In genomic region chr12:44581642-44582242, GRCh38 we compare ENCODE assay signal across 29 cellular contexts.
DNase-seq lines count a peak whose midpoint lies in the region; ATAC-seq and TF ChIP-seq lines count a peak whose summit lies in the region.
"Had no signal": no experiment of that assay in that cellular context is flagged by ENCODE, and none has a peak within 500 bp of the region (broad histone marks: within the 10 kb centered on the region; RNA-seq: fewer than 3 reads in every experiment).

No MANE protein-coding gene starts in this region.

- H3K27me3 ChIP-seq in GM23338 (ENCODE audit: insufficient read depth) (no peaks in the 10 kb centered on the region), NT2/D1 (ENCODE audit: insufficient read depth, insufficient read length) (no peaks in the 10 kb centered on the region), foreskin keratinocyte (no peaks in the 10 kb centered on the region)
- H3K27me3 ChIP-seq: BLaER1, cardiac muscle cell, colonic mucosa, suprapubic skin, upper lobe of right lung had no signal

- peak overlapping the region; percentile 67 for H3K27ac Mint-ChIP-seq in GM23338
- peak overlapping the region; percentile 77 for H3K27ac Mint-ChIP-seq in endothelial cell (ENCODE audit: unreplicated experiment)
- peak overlapping the region; percentile 3 to 59 (median 9) for H3K27ac Mint-ChIP-seq in nephron
- H3K27ac Mint-ChIP-seq: activated CD4-positive, alpha-beta memory T cell treated with anti-CD3 and anti-CD28 coated beads, Interleukin-2, amount 10 ng/mL, durations not matched to agents 7 days and 5 days; activated T-helper 17 cell treated with anti-CD3 and anti-CD28 coated beads, Interleukin-2, amount 50 U/mL, for 72 hours; natural killer cell treated with Interleukin-12 subunit alpha and Interleukin-12 subunit beta and Interleukin-15 and Interleukin-18, amount 100 ng/mL, for 72 hours; stimulated activated naive B cell treated with anti-CD40 and anti-IgM and Interleukin-4, amounts not matched to agents 10 μg/mL and 1 μg/mL and 100 μg/mL, for 72 hours; T-helper 2 cell treated with Interferon-gamma antibody and Interleukin-4, amounts not matched to agents 5 μg/mL and 100 μg/mL, for 36 hours had no signal

- H3K4me3 Mint-ChIP-seq in GM23338 (peak overlapping the region; percentile 35), endothelial cell (ENCODE audit: unreplicated experiment) (no peak overlapping the region), nephron (no peak overlapping the region)
- H3K4me3 Mint-ChIP-seq: activated CD4-positive, alpha-beta memory T cell treated with anti-CD3 and anti-CD28 coated beads, Interleukin-2, amount 10 ng/mL, durations not matched to agents 7 days and 5 days; activated naive CD4-positive, alpha-beta T cell treated with anti-CD3 and anti-CD28 coated beads, Interleukin-2, amount 50 U/mL, for 24 hours; activated T-helper 17 cell treated with anti-CD3 and anti-CD28 coated beads, Interleukin-2, amount 50 U/mL, for 72 hours; natural killer cell treated with Interleukin-12 subunit alpha and Interleukin-12 subunit beta and Interleukin-15 and Interleukin-18, amount 100 ng/mL, for 72 hours; stimulated activated naive B cell treated with anti-CD40 and anti-IgM and Interleukin-4, amounts not matched to agents 10 μg/mL and 1 μg/mL and 100 μg/mL, for 72 hours; T-helper 2 cell treated with Interferon-gamma antibody and Interleukin-4, amounts not matched to agents 5 μg/mL and 100 μg/mL, for 36 hours had no signal

- H3K36me3 ChIP-seq in GM23338 (ENCODE audit: insufficient read depth) = no peaks in the 10 kb centered on the region
- H3K36me3 ChIP-seq in NT2/D1 (ENCODE audit: insufficient read depth, insufficient read length, low read length) = no peaks in the 10 kb centered on the region
- H3K36me3 ChIP-seq: BLaER1, cardiac muscle cell, colonic mucosa, suprapubic skin, upper lobe of right lung had no signal

- no peak for TF ChIP-seq CTCF in GM23338 (conservative IDR thresholded peaks at IDR 0.05; ENCODE audit: low read depth in 2 of 2)
- TF ChIP-seq CTCF in endothelial cell (IDR thresholded peaks at IDR 0.05; ENCODE audit: unreplicated experiment) = no peak
- TF ChIP-seq CTCF in nephron (IDR thresholded peaks at IDR 0.05; ENCODE audit: unreplicated experiment in 3 of 3) = no peak
- TF ChIP-seq CTCF in foreskin keratinocyte (conservative IDR thresholded peaks at IDR 0.05) = no peak

- H3K4me3 ChIP-seq in GM23338 = peak overlapping the region; percentile 4; the same call in 1 of the 2 replicates
- H3K4me3 ChIP-seq in NT2/D1 (ENCODE audit: insufficient read length, low read depth) = no peak overlapping the region
- H3K4me3 ChIP-seq: BLaER1, cardiac muscle cell, colonic mucosa, lung, suprapubic skin, upper lobe of right lung had no signal

- H3K9me3 Mint-ChIP-seq in GM23338 = peaks cover 5% of the 10 kb centered on the region; the same call in 2 of the 3 replicates
- H3K9me3 Mint-ChIP-seq in endothelial cell (ENCODE audit: unreplicated experiment) = no peaks in the 10 kb centered on the region
- H3K9me3 Mint-ChIP-seq in nephron = peaks cover 7% of the 10 kb centered on the region
- H3K9me3 Mint-ChIP-seq: activated CD4-positive, alpha-beta memory T cell treated with anti-CD3 and anti-CD28 coated beads, Interleukin-2, amount 10 ng/mL, durations not matched to agents 7 days and 5 days; activated naive CD4-positive, alpha-beta T cell treated with anti-CD3 and anti-CD28 coated beads, Interleukin-2, amount 50 U/mL, for 24 hours; activated T-helper 17 cell treated with anti-CD3 and anti-CD28 coated beads, Interleukin-2, amount 50 U/mL, for 72 hours; stimulated activated naive B cell treated with anti-CD40 and anti-IgM and Interleukin-4, amounts not matched to agents 10 μg/mL and 1 μg/mL and 100 μg/mL, for 72 hours had no signal

- H3K9me2 ChIP-seq in GM23338 (ENCODE audit: insufficient read depth) = no peaks in the 10 kb centered on the region

- H3K4me1 ChIP-seq in GM23338 (ENCODE audit: insufficient read depth) (peaks cover 46% of the 10 kb centered on the region), NT2/D1 (ENCODE audit: insufficient read depth, insufficient read length) (no peaks in the 10 kb centered on the region), foreskin keratinocyte (no peaks in the 10 kb centered on the region)
- H3K4me1 ChIP-seq: BLaER1, colonic mucosa, suprapubic skin, upper lobe of right lung had no signal

- H3K79me2 ChIP-seq in GM23338 (replicated peaks; ENCODE audit: insufficient read depth) = no peaks in the 10 kb centered on the region

- H3F3A ChIP-seq in GM23338 (replicated peaks; ENCODE audit: low read depth) = no peaks in the 10 kb centered on the region

- DNase-seq in GM23338 (ENCODE audit: low spot score) (peak; percentile 89), NT2/D1 (ENCODE audit: low read depth, low spot score) (peak; percentile 72), endothelial cell (ENCODE audit: low spot score) (no peak), foreskin keratinocyte (no peak), cerebellar cortex (ENCODE audit: low spot score) (no peak), GOT3 (lab: John Stamatoyannopoulos, UW) (no peak)
- DNase-seq: activated CD4-positive, alpha-beta memory T cell treated with anti-CD3 and anti-CD28 coated beads, Interleukin-2, amount 10 ng/mL, durations not matched to agents 7 days and 5 days; activated CD4-positive, alpha-beta T cell treated with anti-CD3 and anti-CD28 coated beads for 1 hour; anterior cingulate cortex; colonic mucosa; effector CD8-positive, alpha-beta T cell; left cardiac atrium; NCI-H1436; NCI-H2081 treated with DMSO at 0.1 percent for 48 hours; NCI-H345; SIG-M5; stimulated activated naive B cell treated with anti-CD40 and anti-IgM and Interleukin-4, amounts not matched to agents 10 μg/mL and 1 μg/mL and 100 μg/mL, for 72 hours; upper lobe of right lung had no signal

- ATAC-seq in GM23338 = peak; percentile 92
- no peak for ATAC-seq in foreskin keratinocyte
- ATAC-seq in HG03108 (IDR thresholded peaks at IDR 0.05; ENCODE audit: unreplicated experiment) = no peak
- ATAC-seq: left cardiac atrium; natural killer cell treated with Interleukin-12 subunit alpha and Interleukin-12 subunit beta and Interleukin-15 and Interleukin-18, amount 100 ng/mL, for 72 hours; stimulated activated naive B cell treated with anti-CD40 and anti-IgM and Interleukin-4, amounts not matched to agents 10 μg/mL and 1 μg/mL and 100 μg/mL, for 72 hours; upper lobe of right lung had no signal

- H4K20me1 ChIP-seq in GM23338 (replicated peaks; ENCODE audit: insufficient read depth) = no peaks in the 10 kb centered on the region
- H4K20me1 ChIP-seq: BLaER1 had no signal

- H3K27me3 Mint-ChIP-seq in GM23338 (ENCODE audit: insufficient read depth, low read depth, poor library complexity) (peaks cover 2% of the 10 kb centered on the region), endothelial cell (ENCODE audit: unreplicated experiment) (no peaks in the 10 kb centered on the region), nephron (ENCODE audit: low read depth) (no peaks in the 10 kb centered on the region)
- H3K27me3 Mint-ChIP-seq: activated CD4-positive, alpha-beta memory T cell treated with anti-CD3 and anti-CD28 coated beads, Interleukin-2, amount 10 ng/mL, durations not matched to agents 7 days and 5 days; activated naive CD4-positive, alpha-beta T cell treated with anti-CD3 and anti-CD28 coated beads, Interleukin-2, amount 50 U/mL, for 24 hours; activated T-helper 17 cell treated with anti-CD3 and anti-CD28 coated beads, Interleukin-2, amount 50 U/mL, for 72 hours; natural killer cell treated with Interleukin-12 subunit alpha and Interleukin-12 subunit beta and Interleukin-15 and Interleukin-18, amount 100 ng/mL, for 72 hours; stimulated activated naive B cell treated with anti-CD40 and anti-IgM and Interleukin-4, amounts not matched to agents 10 μg/mL and 1 μg/mL and 100 μg/mL, for 72 hours had no signal

- H3K36me3 Mint-ChIP-seq in GM23338 (ENCODE audit: low read depth) = peaks cover 9% of the 10 kb centered on the region; the same call in 2 of the 3 replicates
- no peaks in the 10 kb centered on the region for H3K36me3 Mint-ChIP-seq in endothelial cell (ENCODE audit: low read depth, unreplicated experiment)
- H3K36me3 Mint-ChIP-seq in nephron (ENCODE audit: low read depth) = no peaks in the 10 kb centered on the region
- H3K36me3 Mint-ChIP-seq: natural killer cell treated with Interleukin-12 subunit alpha and Interleukin-12 subunit beta and Interleukin-15 and Interleukin-18, amount 100 ng/mL, for 72 hours; stimulated activated naive B cell treated with anti-CD40 and anti-IgM and Interleukin-4, amounts not matched to agents 10 μg/mL and 1 μg/mL and 100 μg/mL, for 72 hours had no signal

- H3K4me1 Mint-ChIP-seq in GM23338 (peaks cover 59% of the 10 kb centered on the region), endothelial cell (ENCODE audit: unreplicated experiment) (peaks cover 10% of the 10 kb centered on the region), nephron (no peaks in the 10 kb centered on the region)
- H3K4me1 Mint-ChIP-seq: activated CD4-positive, alpha-beta memory T cell treated with anti-CD3 and anti-CD28 coated beads, Interleukin-2, amount 10 ng/mL, durations not matched to agents 7 days and 5 days; stimulated activated naive B cell treated with anti-CD40 and anti-IgM and Interleukin-4, amounts not matched to agents 10 μg/mL and 1 μg/mL and 100 μg/mL, for 72 hours had no signal

- H3K9me3 ChIP-seq in NT2/D1 (ENCODE audit: insufficient read depth, low read length) = peaks cover 10% of the 10 kb centered on the region; the same call in 1 of the 2 replicates
- H3K9me3 ChIP-seq: BLaER1, colonic mucosa, suprapubic skin, upper lobe of right lung had no signal

- H3K27ac ChIP-seq in GM23338 (ENCODE audit: low read depth) (peak overlapping the region; percentile 89), foreskin keratinocyte (no peak overlapping the region)
- H3K27ac ChIP-seq: BLaER1, cardiac muscle cell, colonic mucosa, KMS-11, suprapubic skin, upper lobe of right lung had no signal

- H3K9ac ChIP-seq in NT2/D1 (ENCODE audit: insufficient read length, low read depth) = no peak overlapping the region
- H3K9ac ChIP-seq: BLaER1, KMS-11 had no signal

- peak overlapping the region; percentile 23 for H3K4me2 ChIP-seq in GM23338
- H3K4me2 ChIP-seq: BLaER1, KMS-11 had no signal

- H2AFZ ChIP-seq in GM23338 = no peak overlapping the region

TF ChIP-seq in GM23338, 12 proteins besides CTCF, POLR2A, EP300 and RAD21:
- TF ChIP-seq ZNF114 (CRISPR knock-in tag; IDR thresholded peaks at IDR 0.05) (no peak), NANOG (IDR thresholded peaks at IDR 0.05; ENCODE audit: borderline replicate concordance) (peak; percentile 57; the same call in 1 of the 2 replicates)
TF ChIP-seq in GM23338: peak in this region for 1.

Comparison
In these comparisons a context has a peak if more than half of its experiments do, and no peak if none do; other contexts are left out.
1. DNase-seq: peak in GM23338 (single experiment) and NT2/D1 (single experiment); none in endothelial cell (single experiment), foreskin keratinocyte (0 of 2), cerebellar cortex (single experiment) and GOT3 (single experiment).
2. H3K27ac Mint-ChIP-seq: peak in every context shown above with its lines; median percentile 77 in endothelial cell; 67 in GM23338; 9 in nephron.